ENCODE assay signal across 8 cellular contexts in genomic region chr6:118894425-118895240, GRCh38.
A peak's percentile ranks its signal among the peaks of the same experiment; 100 is the strongest.
DNase-seq lines count a peak whose midpoint lies in the region; ATAC-seq and TF ChIP-seq lines count a peak whose summit lies in the region.

No MANE protein-coding gene starts in this region.

- no peaks in the 10 kb centered on the region for H3K27me3 ChIP-seq in muscle layer of colon (ENCODE audit: control insufficient read depth in 1 of 2, insufficient read depth in 2 of 2, low read length in 2 of 2)

- no peaks in the 10 kb centered on the region for H3K9me3 ChIP-seq in muscle layer of colon (ENCODE audit: low read length)

- ATAC-seq in GM18868 (IDR thresholded peaks at IDR 0.05; ENCODE audit: unreplicated experiment) (peak; percentile 37), HG03095 (IDR thresholded peaks at IDR 0.05; ENCODE audit: unreplicated experiment) (peak; percentile 35)

- peak overlapping the region; percentile 88 for H3K4me3 ChIP-seq in muscle layer of colon (ENCODE audit: low read depth in 1 of 2, low read length in 2 of 2)

- H3K36me3 ChIP-seq in muscle layer of colon (ENCODE audit: insufficient read depth, low read length) = no peaks in the 10 kb centered on the region

- peak overlapping the region; percentile 50 for H3K9ac ChIP-seq in muscle layer of colon (ENCODE audit: low read length)

- peaks cover 25% of the 10 kb centered on the region for H3K4me1 ChIP-seq in muscle layer of colon (ENCODE audit: insufficient read depth, low read length)

- peak; percentile 67 for TF ChIP-seq POLR2A in erythroblast (IDR thresholded peaks at IDR 0.05; ENCODE audit: low read length)

- DNase-seq in AG08396 (ENCODE audit: low spot score) = peak; percentile 85
- DNase-seq in NOMO-1 (lab: John Stamatoyannopoulos, UW; ENCODE audit: unreplicated experiment in 2 of 2) = peak; percentile 33 to 51
- peak; percentile 28 for DNase-seq in activated T-cell treated with anti-CD3 and anti-CD28 coated beads for 4 hours
- DNase-seq in erythroblast (lab: John Stamatoyannopoulos, UW) = peak; percentile 76 to 83
- DNase-seq in stimulated activated CD8-positive, alpha-beta memory T cell treated with anti-CD3 and anti-CD28 coated beads, Interleukin-7, amount 100 ng/mL, for 24 hours (ENCODE audit: low read depth) = peak; percentile 33

- peak overlapping the region; percentile 95 for H3K27ac ChIP-seq in muscle layer of colon (ENCODE audit: low read depth, low read length)

Comparison
In these comparisons a context has a peak if more than half of its experiments do, and no peak if none do; other contexts are left out.
1. Peak in every context shown above with its lines: DNase-seq, ATAC-seq, H3K4me3 ChIP-seq and H3K27ac ChIP-seq.
2. DNase-seq: peak in every context shown above with its lines; median percentile 85 in AG08396; 80 in erythroblast; 42 in NOMO-1; 33 in stimulated activated CD8-positive, alpha-beta memory T cell treated with anti-CD3 and anti-CD28 coated beads, Interleukin-7, amount 100 ng/mL, for 24 hours; 28 in activated T-cell treated with anti-CD3 and anti-CD28 coated beads for 4 hours.